Comparison of ENCODE assay signal across 15 cellular contexts in the genomic region with DNA sequence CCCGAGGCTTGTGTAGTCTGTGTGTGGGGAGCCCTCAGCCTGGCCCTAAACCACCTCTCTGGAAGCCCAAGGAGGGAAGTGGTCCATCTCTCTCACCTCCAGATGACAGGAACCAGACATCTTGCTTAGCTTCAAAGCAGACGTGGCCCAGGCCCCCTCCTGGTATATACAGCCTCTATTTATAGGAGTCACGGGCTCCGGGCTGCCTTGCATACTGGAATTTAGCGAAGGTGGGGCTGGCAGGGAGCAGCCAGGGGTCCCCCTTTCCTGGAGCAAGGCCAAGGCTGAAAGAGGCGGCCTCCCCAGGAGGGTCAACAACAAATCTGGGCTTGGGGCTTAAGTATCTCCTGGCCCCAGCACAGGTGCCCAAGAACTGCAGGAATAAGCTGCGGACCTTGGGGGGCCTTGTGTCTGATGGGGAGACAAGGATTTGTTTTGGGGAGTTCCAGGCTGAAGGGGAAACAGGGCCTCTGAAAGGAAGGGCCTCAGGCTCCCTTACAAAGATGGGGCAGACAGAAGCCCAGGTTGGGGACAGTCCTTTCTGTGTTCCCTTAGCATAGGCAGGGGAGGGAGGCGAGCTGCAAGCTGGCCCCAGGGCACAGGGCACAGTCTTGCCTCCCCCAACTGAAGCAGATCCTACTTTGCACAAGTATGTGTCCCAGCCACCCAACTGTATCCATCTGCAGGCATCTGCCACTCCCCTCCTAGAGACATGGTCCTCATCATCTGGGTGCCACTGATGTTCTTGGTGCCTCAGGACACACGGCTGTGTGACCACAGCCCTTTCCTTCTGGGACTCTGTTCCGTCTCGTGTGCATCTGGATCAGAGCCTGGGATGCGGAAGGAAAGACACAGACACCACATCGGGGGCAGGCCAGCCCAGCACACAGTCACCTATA. TPM values are rescaled to one million over a fixed set of nuclear protein-coding genes. Genes with fewer than 3 reads are reported as not detected.
DNase-seq lines count a peak whose midpoint lies in the region; ATAC-seq and TF ChIP-seq lines count a peak whose summit lies in the region.
"Had no signal": no experiment of that assay in that cellular context is flagged by ENCODE, and none has a peak within 500 bp of the region (broad histone marks: within the 10 kb centered on the region; RNA-seq: fewer than 3 reads in every experiment).

No MANE protein-coding gene starts in this region.

- no peaks in the 10 kb centered on the region for H3K9me3 Mint-ChIP-seq in chondrocyte (ENCODE audit: low read depth)
- H3K9me3 Mint-ChIP-seq: activated naive CD4-positive, alpha-beta T cell treated with anti-CD3 and anti-CD28 coated beads, Interleukin-2, amount 10 ng/mL, durations not matched to agents 7 days and 5 days; CD8-positive, alpha-beta memory T cell; neural crest cell had no signal

- TF ChIP-seq RAD21 in IMR-90 (IDR thresholded peaks at IDR 0.05; ENCODE audit: low read length), result no peak

- H3K56ac ChIP-seq in IMR-90 (ENCODE audit: extremely low read depth, insufficient read depth, low read length), result no peak overlapping the region

- no peak for DNase-seq in IMR-90
- peak; percentile 63 for DNase-seq in chondrocyte (ENCODE audit: low spot score)
- DNase-seq in left colon, result peak in 1 of 2 donors; percentile 66
- no peak for DNase-seq in stomach
- no peak for DNase-seq in NCI-H2171 (lab: John Stamatoyannopoulos, UW)
- DNase-seq in KG1 (lab: John Stamatoyannopoulos, UW), result no peak
- DNase-seq in NCI-H2029 treated with DMSO at 0.1 percent for 48 hours (lab: John Stamatoyannopoulos, UW), result no peak
- DNase-seq in NCI-H2081 treated with DMSO at 0.1 percent for 48 hours (lab: John Stamatoyannopoulos, UW), result no peak
- DNase-seq: activated naive CD4-positive, alpha-beta T cell treated with anti-CD3 and anti-CD28 coated beads, Interleukin-2, amount 10 ng/mL, durations not matched to agents 7 days and 5 days; dermis blood vessel endothelial cell; foreskin melanocyte; kidney; NCI-H226 had no signal

- H3K36me3 Mint-ChIP-seq in chondrocyte (ENCODE audit: low read depth), result peaks cover 9% of the 10 kb centered on the region
- H3K36me3 Mint-ChIP-seq: activated naive CD4-positive, alpha-beta T cell treated with anti-CD3 and anti-CD28 coated beads, Interleukin-2, amount 10 ng/mL, durations not matched to agents 7 days and 5 days; CD8-positive, alpha-beta memory T cell had no signal

- H3K9me3 ChIP-seq in IMR-90 (ENCODE audit: control insufficient read depth, insufficient read depth, low read length) (no peaks in the 10 kb centered on the region), stomach (no peaks in the 10 kb centered on the region)

- H2BK120ac ChIP-seq in IMR-90 (ENCODE audit: low read depth, low read length), result peak overlapping the region; percentile 82

- no TSS peak for BruUV-seq in IMR-90 (replicated peaks; lab: Mats Ljungman, UMichigan)

- no peak overlapping the region for H3K4me3 ChIP-seq in IMR-90 (ENCODE audit: insufficient read depth, low read depth, low read length)
- H3K4me3 ChIP-seq in stomach, result no peak overlapping the region

- peak overlapping the region; percentile 79 for H4K91ac ChIP-seq in IMR-90 (ENCODE audit: insufficient read depth, low read depth, low read length)

- no peak overlapping the region for H2AFZ ChIP-seq in IMR-90 (replicated peaks; ENCODE audit: low read length, poor library complexity)

- H2BK20ac ChIP-seq in IMR-90 (ENCODE audit: low read depth, low read length), result peak overlapping the region; percentile 42; the same call in 1 of the 2 replicates

- peak overlapping the region; percentile 78 for H2AK5ac ChIP-seq in IMR-90 (ENCODE audit: low read depth, low read length)

- H3K79me1 ChIP-seq in IMR-90 (ENCODE audit: low read depth in 1 of 2, low read length in 2 of 2), result peaks cover 64 to 91% of the 10 kb centered on the region in 2 experiments

- H3K4me2 ChIP-seq in IMR-90 (ENCODE audit: low read depth, low read length), result no peak overlapping the region; the same call in 1 of the 2 replicates

- H4K8ac ChIP-seq in IMR-90 (ENCODE audit: low read depth in 2 of 2, low read length in 2 of 2), result peak overlapping the region; percentile 62 to 76; a peak in 2 of 4 replicates

- peak overlapping the region; percentile 90 for H3K18ac ChIP-seq in IMR-90 (ENCODE audit: low read depth, low read length)

- no peaks in the 10 kb centered on the region for H3K27me3 Mint-ChIP-seq in chondrocyte (ENCODE audit: low read depth)

- H3K9ac ChIP-seq in IMR-90 (ENCODE audit: low read depth, low read length), result no peak overlapping the region

- POLR2A ChIA-PET in IMR-90 (lab: Charles Lee; ENCODE audit: unreplicated experiment), result no interaction called here

- H3K4ac ChIP-seq in IMR-90 (ENCODE audit: low read depth, low read length), result peak overlapping the region; percentile 78

- H2BK15ac ChIP-seq in IMR-90 (ENCODE audit: low read depth, low read length), result peak overlapping the region; percentile 80; the same call in 2 of the 3 replicates

- peaks cover 52% of the 10 kb centered on the region for H3K9me1 ChIP-seq in IMR-90 (ENCODE audit: insufficient read depth, low read length)

- WGBS in IMR-90 (ENCODE audit: extremely low coverage in 2 of 2, insufficient read length in 1 of 2), 2 experiments, result 81% methylated on average over 3 of the region's 13 CpGs; no CpG with 5 or more reads in 1 of the 2 experiments
- WGBS in stomach, 5 donors, result 67 to 84% (median 78%) methylated on average over 13 of the region's 13 CpGs

- peaks cover 15% of the 10 kb centered on the region for H4K20me1 ChIP-seq in IMR-90 (ENCODE audit: insufficient read depth, low read length)

- in situ Hi-C loops in IMR-90 (cut with MboI; ENCODE audit: low sequenced_read_pairs), result no loop called here

- H3K27ac Mint-ChIP-seq in chondrocyte (ENCODE audit: unreplicated experiment), result no peak overlapping the region
- H3K27ac Mint-ChIP-seq: activated naive CD4-positive, alpha-beta T cell treated with anti-CD3 and anti-CD28 coated beads, Interleukin-2, amount 10 ng/mL, durations not matched to agents 7 days and 5 days had no signal

- peak overlapping the region; percentile 41 for H2BK5ac ChIP-seq in IMR-90 (ENCODE audit: low read depth, low read length, poor library complexity, severe bottlenecking)

- intact Hi-C loops in IMR-90 (cut with micrococcal nuclease) (no loop called here), left colon (cut with DNase I, micrococcal nuclease) (no loop called here), stomach (cut with DNase I; ENCODE audit: low total_unique reads) (no loop called here)

- H3K14ac ChIP-seq in IMR-90 (replicated peaks; ENCODE audit: low read depth, low read length), result peak overlapping the region; percentile 34

- H4K5ac ChIP-seq in IMR-90 (ENCODE audit: low read depth, low read length), result peak overlapping the region; percentile 82

- TF ChIP-seq POLR2A in IMR-90 (IDR thresholded peaks at IDR 0.05; ENCODE audit: low read depth, low read length) (no peak), stomach (IDR thresholded peaks at IDR 0.05) (no peak)

- peak overlapping the region; percentile 73 for H2AK9ac ChIP-seq in IMR-90 (replicated peaks; ENCODE audit: low read depth, low read length, poor library complexity)

- H3K36me3 ChIP-seq in IMR-90 (ENCODE audit: control insufficient read depth, insufficient read depth, low read length) (peaks cover 58% of the 10 kb centered on the region), stomach (peaks cover 4 to 41% (median 36%) of the 10 kb centered on the region in 4 donors)

- ATAC-seq in IMR-90 (ENCODE audit: low read depth) (no peak), left colon (peak; percentile 26)

- no peak for TF ChIP-seq EP300 in stomach (IDR thresholded peaks at IDR 0.05)

- TF ChIP-seq CTCF in IMR-90 (conservative IDR thresholded peaks at IDR 0.05; ENCODE audit: low read depth, low read length) (no peak), chondrocyte (IDR thresholded peaks at IDR 0.05) (no peak), stomach (IDR thresholded peaks at IDR 0.05) (no peak)

- CTCF ChIA-PET in IMR-90 (lab: Yijun Ruan, JAX), result no interaction called here

- H3K4me3 Mint-ChIP-seq in chondrocyte (ENCODE audit: unreplicated experiment), result no peak overlapping the region
- H3K4me3 Mint-ChIP-seq: activated naive CD4-positive, alpha-beta T cell treated with anti-CD3 and anti-CD28 coated beads, Interleukin-2, amount 10 ng/mL, durations not matched to agents 7 days and 5 days; CD8-positive, alpha-beta memory T cell; neural crest cell had no signal

- H3K4me1 Mint-ChIP-seq in chondrocyte (ENCODE audit: low read depth), result peaks cover 59% of the 10 kb centered on the region
- H3K4me1 Mint-ChIP-seq: activated naive CD4-positive, alpha-beta T cell treated with anti-CD3 and anti-CD28 coated beads, Interleukin-2, amount 10 ng/mL, durations not matched to agents 7 days and 5 days had no signal

- H3K27me3 ChIP-seq in IMR-90 (ENCODE audit: control insufficient read depth, insufficient read depth, low read length), result no peaks in the 10 kb centered on the region
- H3K27me3 ChIP-seq in stomach, result no peaks in the 10 kb centered on the region

- H3K23ac ChIP-seq in IMR-90 (ENCODE audit: low read depth, low read length), result peak overlapping the region; percentile 48

- dilution Hi-C loops in IMR-90 (cut with HindIII; ENCODE audit: low sequenced_read_pairs, unreplicated experiment), result no loop called here

- H3K4me1 ChIP-seq in IMR-90 (ENCODE audit: control insufficient read depth, insufficient read depth, low read length) (peaks cover 74% of the 10 kb centered on the region), stomach (peaks cover 58 to 88% (median 72%) of the 10 kb centered on the region in 4 donors)

- H3K27ac ChIP-seq in IMR-90 (ENCODE audit: insufficient read depth, low read length) (peak overlapping the region; percentile 98), stomach (peak overlapping the region in 4 of 5 donors; percentile 73 to 95 (median 89))

TF ChIP-seq in IMR-90, 13 proteins besides CTCF, POLR2A, EP300 and RAD21 (continues in another document):
- TF ChIP-seq BHLHE40 (IDR thresholded peaks at IDR 0.05; ENCODE audit: low read depth, low read length) (no peak), RCOR1 (IDR thresholded peaks at IDR 0.05; ENCODE audit: insufficient replicate concordance, low read length) (no peak), MXI1 (IDR thresholded peaks at IDR 0.05; ENCODE audit: borderline replicate concordance, low read depth, low read length) (no peak), SMC3 (IDR thresholded peaks at IDR 0.05; ENCODE audit: low read depth, low read length) (no peak), CEBPB (IDR thresholded peaks at IDR 0.05; ENCODE audit: low read depth, low read length) (no peak)

RNA-seq across cellular contexts. Expression of gene ZCCHC24, which starts 11.9 kb away (rescaled TPM):
- total RNA-seq in IMR-90 (2012; rRNA removed), result 12.2 and 15.1 TPM in 2 replicates
- polyA plus RNA-seq in IMR-90 (2012; rRNA removed), result 25.9 and 29.9 TPM in 2 replicates
- polyA plus RNA-seq in IMR-90 (2012; cell fraction: cytosol; rRNA removed), result 19.8 and 29.3 TPM in 2 replicates
- polyA plus RNA-seq in IMR-90 (2012; cell fraction: nucleus; rRNA removed; ENCODE audit: low replicate concordance), result 22.4 and 28.3 TPM in 2 replicates
- 37.4 to 45.1 TPM (median 43.8 TPM) in 3 replicates for total RNA-seq in chondrocyte
- 10 to 100 TPM in 1 of 2 donors, 1 to 10 TPM in 1; 5.3 to 18.4 TPM for total RNA-seq in left colon
- total RNA-seq in stomach, result 10 to 100 TPM in 4 of 5 donors, 1 to 10 TPM in 1; 9.7 to 60.3 (median 28.0) TPM
- polyA plus RNA-seq in stomach, result 10 to 100 TPM; 13.3 to 53.0 (median 45.3) TPM
